1 cellular context compared by ENCODE assay signal in the genomic region with DNA sequence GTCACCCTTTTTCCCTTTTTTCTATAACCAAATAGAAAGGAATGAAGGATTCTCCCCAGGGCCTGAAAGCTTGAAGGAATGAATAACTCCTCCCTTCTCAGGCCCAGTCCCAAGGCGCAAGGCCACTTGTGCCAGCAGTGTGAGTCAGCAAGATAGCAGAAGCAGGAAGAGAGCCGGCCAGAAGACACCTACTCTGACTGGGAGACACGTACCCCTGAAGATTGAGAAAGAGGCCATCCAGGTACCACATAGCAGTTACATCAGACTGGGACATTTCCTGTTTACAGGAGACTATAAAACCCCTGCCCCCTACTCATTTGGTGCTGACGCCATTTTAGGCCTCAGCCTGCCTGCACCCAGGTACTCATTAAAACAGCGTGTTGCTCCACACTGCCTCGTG.
TF ChIP-seq lines count a peak whose summit lies in the region.

No MANE protein-coding gene starts in this region.

TF ChIP-seq in K562, 482 proteins besides CTCF, POLR2A, EP300 and RAD21 (continued from another document and continues in another):
- TF ChIP-seq JUND (IDR thresholded peaks at IDR 0.05; ENCODE audit: borderline replicate concordance, low read depth, low read length) (peak; percentile 63; the same call in 1 of the 2 replicates), JUND (tag; IDR thresholded peaks at IDR 0.05; ENCODE audit: borderline replicate concordance, low read depth, low read length) (no peak; the same call in 2 of the 3 replicates), CEBPG (CRISPR knock-in tag; IDR thresholded peaks at IDR 0.05) (no peak), CEBPG (tag; conservative IDR thresholded peaks at IDR 0.05 in 1 of 2, IDR thresholded peaks at IDR 0.05 in 1 of 2) (peak in 1 of 2 experiments; percentile 60; a peak in 1 of 4 replicates), ZNF551 (CRISPR knock-in tag; IDR thresholded peaks at IDR 0.05) (no peak), ZNF445 (CRISPR knock-in tag; IDR thresholded peaks at IDR 0.05; ENCODE audit: low read depth) (no peak), CEBPB (tag; IDR thresholded peaks at IDR 0.05) (no peak), STAT5B (CRISPR knock-in tag; IDR thresholded peaks at IDR 0.05) (no peak), SPI1 (IDR thresholded peaks at IDR 0.05; ENCODE audit: borderline replicate concordance, low read depth, low read length) (no peak), CBFB (CRISPR knock-in tag; IDR thresholded peaks at IDR 0.05) (no peak), PHF8 (IDR thresholded peaks at IDR 0.05; ENCODE audit: borderline replicate concordance, low read length) (no peak), KAT8 (IDR thresholded peaks at IDR 0.05; ENCODE audit: low read depth) (no peak), HDAC2 (IDR thresholded peaks at IDR 0.05) (no peak), MAFG (tag; conservative IDR thresholded peaks at IDR 0.05) (peak; percentile 73; the same call in 1 of the 2 replicates), TCFL5 (CRISPR knock-in tag; conservative IDR thresholded peaks at IDR 0.05) (no peak), TAF7 (tag; IDR thresholded peaks at IDR 0.05) (no peak), GTF2F1 (IDR thresholded peaks at IDR 0.05; ENCODE audit: low read depth, low read length) (no peak), MCM5 (IDR thresholded peaks at IDR 0.05; ENCODE audit: low read depth) (no peak), PHB (CRISPR knock-in tag; IDR thresholded peaks at IDR 0.05) (no peak), NR2F6 (CRISPR knock-in tag; IDR thresholded peaks at IDR 0.05) (no peak), RBM17 (IDR thresholded peaks at IDR 0.05; ENCODE audit: borderline replicate concordance, low read depth, low read length) (no peak), ZNF764 (CRISPR knock-in tag; IDR thresholded peaks at IDR 0.05; ENCODE audit: low read depth) (no peak), ZNF239 (CRISPR knock-in tag; IDR thresholded peaks at IDR 0.05) (no peak), KDM4B (IDR thresholded peaks at IDR 0.05; ENCODE audit: borderline replicate concordance in 2 of 2, low read depth in 1 of 2) (no peak), ZNF316 (IDR thresholded peaks at IDR 0.05) (peak; percentile 85), RBM25 (IDR thresholded peaks at IDR 0.05; ENCODE audit: low read depth, low read length, severe bottlenecking) (no peak), NFIC (IDR thresholded peaks at IDR 0.05) (peak; percentile 58), CHD2 (IDR thresholded peaks at IDR 0.05; ENCODE audit: low read depth, low read length) (no peak), NFIX (CRISPR knock-in tag; IDR thresholded peaks at IDR 0.05; ENCODE audit: low read depth) (no peak), JUN (IDR thresholded peaks at IDR 0.05; ENCODE audit: borderline replicate concordance, low read depth, low read length) (no peak), JUN (CRISPR knock-in tag; IDR thresholded peaks at IDR 0.05; ENCODE audit: borderline replicate concordance) (no peak), SMAD4 (CRISPR knock-in tag; conservative IDR thresholded peaks at IDR 0.05) (peak; percentile 62), E2F3 (CRISPR knock-in tag; IDR thresholded peaks at IDR 0.05) (no peak), EWSR1 (IDR thresholded peaks at IDR 0.05; ENCODE audit: borderline replicate concordance, low read depth, partially characterized antibody) (no peak), RFX1 (IDR thresholded peaks at IDR 0.05) (no peak)
- TF ChIP-seq, protein P1, sequence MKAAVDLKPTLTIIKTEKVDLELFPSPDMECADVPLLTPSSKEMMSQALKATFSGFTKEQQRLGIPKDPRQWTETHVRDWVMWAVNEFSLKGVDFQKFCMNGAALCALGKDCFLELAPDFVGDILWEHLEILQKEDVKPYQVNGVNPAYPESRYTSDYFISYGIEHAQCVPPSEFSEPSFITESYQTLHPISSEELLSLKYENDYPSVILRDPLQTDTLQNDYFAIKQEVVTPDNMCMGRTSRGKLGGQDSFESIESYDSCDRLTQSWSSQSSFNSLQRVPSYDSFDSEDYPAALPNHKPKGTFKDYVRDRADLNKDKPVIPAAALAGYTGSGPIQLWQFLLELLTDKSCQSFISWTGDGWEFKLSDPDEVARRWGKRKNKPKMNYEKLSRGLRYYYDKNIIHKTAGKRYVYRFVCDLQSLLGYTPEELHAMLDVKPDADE (conservative IDR thresholded peaks at IDR 0.05; ENCODE audit: control insufficient read depth, low read depth, low read length): no peak
- TF ChIP-seq, protein P2, sequence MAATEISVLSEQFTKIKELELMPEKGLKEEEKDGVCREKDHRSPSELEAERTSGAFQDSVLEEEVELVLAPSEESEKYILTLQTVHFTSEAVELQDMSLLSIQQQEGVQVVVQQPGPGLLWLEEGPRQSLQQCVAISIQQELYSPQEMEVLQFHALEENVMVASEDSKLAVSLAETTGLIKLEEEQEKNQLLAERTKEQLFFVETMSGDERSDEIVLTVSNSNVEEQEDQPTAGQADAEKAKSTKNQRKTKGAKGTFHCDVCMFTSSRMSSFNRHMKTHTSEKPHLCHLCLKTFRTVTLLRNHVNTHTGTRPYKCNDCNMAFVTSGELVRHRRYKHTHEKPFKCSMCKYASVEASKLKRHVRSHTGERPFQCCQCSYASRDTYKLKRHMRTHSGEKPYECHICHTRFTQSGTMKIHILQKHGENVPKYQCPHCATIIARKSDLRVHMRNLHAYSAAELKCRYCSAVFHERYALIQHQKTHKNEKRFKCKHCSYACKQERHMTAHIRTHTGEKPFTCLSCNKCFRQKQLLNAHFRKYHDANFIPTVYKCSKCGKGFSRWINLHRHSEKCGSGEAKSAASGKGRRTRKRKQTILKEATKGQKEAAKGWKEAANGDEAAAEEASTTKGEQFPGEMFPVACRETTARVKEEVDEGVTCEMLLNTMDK (IDR thresholded peaks at IDR 0.05; ENCODE audit: borderline replicate concordance, insufficient read depth, low read depth, low read length, poor library complexity, severe bottlenecking): no peak
- TF ChIP-seq, protein P3, sequence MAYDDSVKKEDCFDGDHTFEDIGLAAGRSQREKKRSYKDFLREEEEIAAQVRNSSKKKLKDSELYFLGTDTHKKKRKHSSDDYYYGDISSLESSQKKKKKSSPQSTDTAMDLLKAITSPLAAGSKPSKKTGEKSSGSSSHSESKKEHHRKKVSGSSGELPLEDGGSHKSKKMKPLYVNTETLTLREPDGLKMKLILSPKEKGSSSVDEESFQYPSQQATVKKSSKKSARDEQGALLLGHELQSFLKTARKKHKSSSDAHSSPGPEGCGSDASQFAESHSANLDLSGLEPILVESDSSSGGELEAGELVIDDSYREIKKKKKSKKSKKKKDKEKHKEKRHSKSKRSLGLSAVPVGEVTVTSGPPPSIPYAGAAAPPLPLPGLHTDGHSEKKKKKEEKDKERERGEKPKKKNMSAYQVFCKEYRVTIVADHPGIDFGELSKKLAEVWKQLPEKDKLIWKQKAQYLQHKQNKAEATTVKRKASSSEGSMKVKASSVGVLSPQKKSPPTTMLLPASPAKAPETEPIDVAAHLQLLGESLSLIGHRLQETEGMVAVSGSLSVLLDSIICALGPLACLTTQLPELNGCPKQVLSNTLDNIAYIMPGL (CRISPR knock-in tag; IDR thresholded peaks at IDR 0.05): no peak
- TF ChIP-seq, protein P4, sequence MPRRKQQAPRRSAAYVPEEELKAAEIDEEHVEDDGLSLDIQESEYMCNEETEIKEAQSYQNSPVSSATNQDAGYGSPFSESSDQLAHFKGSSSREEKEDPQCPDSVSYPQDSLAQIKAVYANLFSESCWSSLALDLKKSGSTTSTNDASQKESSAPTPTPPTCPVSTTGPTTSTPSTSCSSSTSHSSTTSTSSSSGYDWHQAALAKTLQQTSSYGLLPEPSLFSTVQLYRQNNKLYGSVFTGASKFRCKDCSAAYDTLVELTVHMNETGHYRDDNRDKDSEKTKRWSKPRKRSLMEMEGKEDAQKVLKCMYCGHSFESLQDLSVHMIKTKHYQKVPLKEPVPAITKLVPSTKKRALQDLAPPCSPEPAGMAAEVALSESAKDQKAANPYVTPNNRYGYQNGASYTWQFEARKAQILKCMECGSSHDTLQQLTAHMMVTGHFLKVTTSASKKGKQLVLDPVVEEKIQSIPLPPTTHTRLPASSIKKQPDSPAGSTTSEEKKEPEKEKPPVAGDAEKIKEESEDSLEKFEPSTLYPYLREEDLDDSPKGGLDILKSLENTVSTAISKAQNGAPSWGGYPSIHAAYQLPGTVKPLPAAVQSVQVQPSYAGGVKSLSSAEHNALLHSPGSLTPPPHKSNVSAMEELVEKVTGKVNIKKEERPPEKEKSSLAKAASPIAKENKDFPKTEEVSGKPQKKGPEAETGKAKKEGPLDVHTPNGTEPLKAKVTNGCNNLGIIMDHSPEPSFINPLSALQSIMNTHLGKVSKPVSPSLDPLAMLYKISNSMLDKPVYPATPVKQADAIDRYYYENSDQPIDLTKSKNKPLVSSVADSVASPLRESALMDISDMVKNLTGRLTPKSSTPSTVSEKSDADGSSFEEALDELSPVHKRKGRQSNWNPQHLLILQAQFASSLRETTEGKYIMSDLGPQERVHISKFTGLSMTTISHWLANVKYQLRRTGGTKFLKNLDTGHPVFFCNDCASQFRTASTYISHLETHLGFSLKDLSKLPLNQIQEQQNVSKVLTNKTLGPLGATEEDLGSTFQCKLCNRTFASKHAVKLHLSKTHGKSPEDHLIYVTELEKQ (CRISPR knock-in tag; IDR thresholded peaks at IDR 0.05): no peak
- TF ChIP-seq, protein P5, sequence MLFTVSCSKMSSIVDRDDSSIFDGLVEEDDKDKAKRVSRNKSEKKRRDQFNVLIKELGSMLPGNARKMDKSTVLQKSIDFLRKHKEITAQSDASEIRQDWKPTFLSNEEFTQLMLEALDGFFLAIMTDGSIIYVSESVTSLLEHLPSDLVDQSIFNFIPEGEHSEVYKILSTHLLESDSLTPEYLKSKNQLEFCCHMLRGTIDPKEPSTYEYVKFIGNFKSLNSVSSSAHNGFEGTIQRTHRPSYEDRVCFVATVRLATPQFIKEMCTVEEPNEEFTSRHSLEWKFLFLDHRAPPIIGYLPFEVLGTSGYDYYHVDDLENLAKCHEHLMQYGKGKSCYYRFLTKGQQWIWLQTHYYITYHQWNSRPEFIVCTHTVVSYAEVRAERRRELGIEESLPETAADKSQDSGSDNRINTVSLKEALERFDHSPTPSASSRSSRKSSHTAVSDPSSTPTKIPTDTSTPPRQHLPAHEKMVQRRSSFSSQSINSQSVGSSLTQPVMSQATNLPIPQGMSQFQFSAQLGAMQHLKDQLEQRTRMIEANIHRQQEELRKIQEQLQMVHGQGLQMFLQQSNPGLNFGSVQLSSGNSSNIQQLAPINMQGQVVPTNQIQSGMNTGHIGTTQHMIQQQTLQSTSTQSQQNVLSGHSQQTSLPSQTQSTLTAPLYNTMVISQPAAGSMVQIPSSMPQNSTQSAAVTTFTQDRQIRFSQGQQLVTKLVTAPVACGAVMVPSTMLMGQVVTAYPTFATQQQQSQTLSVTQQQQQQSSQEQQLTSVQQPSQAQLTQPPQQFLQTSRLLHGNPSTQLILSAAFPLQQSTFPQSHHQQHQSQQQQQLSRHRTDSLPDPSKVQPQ (CRISPR knock-in tag; IDR thresholded peaks at IDR 0.05; ENCODE audit: borderline replicate concordance): no peak
- TF ChIP-seq, protein P6, sequence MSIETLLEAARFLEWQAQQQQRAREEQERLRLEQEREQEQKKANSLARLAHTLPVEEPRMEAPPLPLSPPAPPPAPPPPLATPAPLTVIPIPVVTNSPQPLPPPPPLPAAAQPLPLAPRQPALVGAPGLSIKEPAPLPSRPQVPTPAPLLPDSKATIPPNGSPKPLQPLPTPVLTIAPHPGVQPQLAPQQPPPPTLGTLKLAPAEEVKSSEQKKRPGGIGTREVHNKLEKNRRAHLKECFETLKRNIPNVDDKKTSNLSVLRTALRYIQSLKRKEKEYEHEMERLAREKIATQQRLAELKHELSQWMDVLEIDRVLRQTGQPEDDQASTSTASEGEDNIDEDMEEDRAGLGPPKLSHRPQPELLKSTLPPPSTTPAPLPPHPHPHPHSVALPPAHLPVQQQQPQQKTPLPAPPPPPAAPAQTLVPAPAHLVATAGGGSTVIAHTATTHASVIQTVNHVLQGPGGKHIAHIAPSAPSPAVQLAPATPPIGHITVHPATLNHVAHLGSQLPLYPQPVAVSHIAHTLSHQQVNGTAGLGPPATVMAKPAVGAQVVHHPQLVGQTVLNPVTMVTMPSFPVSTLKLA (conservative IDR thresholded peaks at IDR 0.05): no peak
- TF ChIP-seq, protein P7, sequence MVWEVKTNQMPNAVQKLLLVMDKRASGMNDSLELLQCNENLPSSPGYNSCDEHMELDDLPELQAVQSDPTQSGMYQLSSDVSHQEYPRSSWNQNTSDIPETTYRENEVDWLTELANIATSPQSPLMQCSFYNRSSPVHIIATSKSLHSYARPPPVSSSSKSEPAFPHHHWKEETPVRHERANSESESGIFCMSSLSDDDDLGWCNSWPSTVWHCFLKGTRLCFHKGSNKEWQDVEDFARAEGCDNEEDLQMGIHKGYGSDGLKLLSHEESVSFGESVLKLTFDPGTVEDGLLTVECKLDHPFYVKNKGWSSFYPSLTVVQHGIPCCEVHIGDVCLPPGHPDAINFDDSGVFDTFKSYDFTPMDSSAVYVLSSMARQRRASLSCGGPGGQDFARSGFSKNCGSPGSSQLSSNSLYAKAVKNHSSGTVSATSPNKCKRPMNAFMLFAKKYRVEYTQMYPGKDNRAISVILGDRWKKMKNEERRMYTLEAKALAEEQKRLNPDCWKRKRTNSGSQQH (CRISPR knock-in tag; IDR thresholded peaks at IDR 0.05): no peak
- TF ChIP-seq, protein P8, sequence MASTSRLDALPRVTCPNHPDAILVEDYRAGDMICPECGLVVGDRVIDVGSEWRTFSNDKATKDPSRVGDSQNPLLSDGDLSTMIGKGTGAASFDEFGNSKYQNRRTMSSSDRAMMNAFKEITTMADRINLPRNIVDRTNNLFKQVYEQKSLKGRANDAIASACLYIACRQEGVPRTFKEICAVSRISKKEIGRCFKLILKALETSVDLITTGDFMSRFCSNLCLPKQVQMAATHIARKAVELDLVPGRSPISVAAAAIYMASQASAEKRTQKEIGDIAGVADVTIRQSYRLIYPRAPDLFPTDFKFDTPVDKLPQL (IDR thresholded peaks at IDR 0.05; ENCODE audit: extremely low read depth, insufficient read length): no peak
- TF ChIP-seq, protein P9, sequence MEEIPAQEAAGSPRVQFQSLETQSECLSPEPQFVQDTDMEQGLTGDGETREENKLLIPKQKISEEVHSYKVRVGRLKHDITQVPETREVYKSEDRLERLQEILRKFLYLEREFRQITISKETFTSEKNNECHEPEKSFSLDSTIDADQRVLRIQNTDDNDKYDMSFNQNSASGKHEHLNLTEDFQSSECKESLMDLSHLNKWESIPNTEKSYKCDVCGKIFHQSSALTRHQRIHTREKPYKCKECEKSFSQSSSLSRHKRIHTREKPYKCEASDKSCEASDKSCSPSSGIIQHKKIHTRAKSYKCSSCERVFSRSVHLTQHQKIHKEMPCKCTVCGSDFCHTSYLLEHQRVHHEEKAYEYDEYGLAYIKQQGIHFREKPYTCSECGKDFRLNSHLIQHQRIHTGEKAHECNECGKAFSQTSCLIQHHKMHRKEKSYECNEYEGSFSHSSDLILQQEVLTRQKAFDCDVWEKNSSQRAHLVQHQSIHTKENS (CRISPR knock-in tag; IDR thresholded peaks at IDR 0.05): no peak
- TF ChIP-seq, protein P10, sequence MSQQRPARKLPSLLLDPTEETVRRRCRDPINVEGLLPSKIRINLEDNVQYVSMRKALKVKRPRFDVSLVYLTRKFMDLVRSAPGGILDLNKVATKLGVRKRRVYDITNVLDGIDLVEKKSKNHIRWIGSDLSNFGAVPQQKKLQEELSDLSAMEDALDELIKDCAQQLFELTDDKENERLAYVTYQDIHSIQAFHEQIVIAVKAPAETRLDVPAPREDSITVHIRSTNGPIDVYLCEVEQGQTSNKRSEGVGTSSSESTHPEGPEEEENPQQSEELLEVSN (IDR thresholded peaks at IDR 0.05; ENCODE audit: borderline replicate concordance in 1 of 2, extremely low read depth in 1 of 2, insufficient read depth in 1 of 2, insufficient read length in 1 of 2, low read depth in 1 of 2, low read length in 1 of 2, poor library complexity in 1 of 2, severe bottlenecking in 1 of 2): peak in 1 of 2 experiments; percentile 37
